Comparison of ENCODE assay signal across 18 cellular contexts in the genomic region with DNA sequence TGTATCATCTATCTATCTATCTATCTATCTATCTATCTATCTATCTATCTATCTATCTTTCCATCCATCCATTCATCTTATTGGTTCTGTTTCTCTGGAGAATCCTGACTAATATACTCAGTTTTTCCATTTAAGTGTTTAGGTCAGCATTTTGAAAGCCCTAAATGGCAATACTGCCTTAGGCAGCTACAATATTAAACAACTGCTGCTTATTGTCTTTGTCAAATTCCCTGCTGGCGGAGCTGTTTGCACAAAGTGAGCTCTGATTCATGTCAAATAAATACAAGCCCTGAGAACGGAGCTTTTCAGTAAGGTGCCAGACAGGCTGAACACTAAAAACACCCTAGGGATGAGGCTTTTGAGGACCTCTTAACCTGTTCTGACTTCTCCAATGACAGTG.
"Had no signal": no experiment of that assay in that cellular context is flagged by ENCODE, and none has a peak within 500 bp of the region (broad histone marks: within the 10 kb centered on the region; RNA-seq: fewer than 3 reads in every experiment).

No MANE protein-coding gene starts in this region.

- DNase-seq: dermis blood vessel endothelial cell; erythroblast; foreskin melanocyte; head of caudate nucleus; kidney; left cardiac atrium; left ventricle myocardium inferior; lower lobe of right lung; natural killer cell; stimulated activated CD4-positive, alpha-beta T cell treated with anti-CD3 and anti-CD28 coated beads, Interleukin-4, amount 100 ng/mL, for 1 hour; stimulated activated CD8-positive, alpha-beta memory T cell treated with anti-CD3 and anti-CD28 coated beads, Interleukin-4, amount 100 ng/mL, for 48 hours; stimulated activated naive CD8-positive, alpha-beta T cell treated with anti-CD3 and anti-CD28 coated beads, Interleukin-15, Interleukin-2, amounts not matched to agents 100 U/mL and 50 U/mL, for 24 hours; thyroid gland; uterus had no signal

- ATAC-seq: left cardiac atrium; natural killer cell; stimulated activated effector memory CD8-positive, alpha-beta T cell treated with anti-CD3 and anti-CD28 coated beads, Interleukin-12 subunit alpha, Interleukin-12 subunit beta, amount 100 ng/mL, for 72 hours; stimulated activated naive CD8-positive, alpha-beta T cell treated with anti-CD3 and anti-CD28 coated beads, Interleukin-15, Interleukin-2, amounts not matched to agents 100 U/mL and 50 U/mL, for 24 hours had no signal

- H3K9me3 ChIP-seq: lower lobe of right lung, suprapubic skin, thyroid gland, upper lobe of left lung, uterus had no signal

- H3K27me3 ChIP-seq: hepatocyte, suprapubic skin, thyroid gland, upper lobe of left lung, uterus had no signal

- H3K36me3 ChIP-seq: left ventricle myocardium inferior, lower lobe of right lung, suprapubic skin, thyroid gland, upper lobe of left lung, uterus had no signal

- H3K4me3 ChIP-seq: hepatocyte, left ventricle myocardium inferior, lower lobe of right lung, suprapubic skin, thyroid gland, upper lobe of left lung, uterus had no signal

- H3K27ac ChIP-seq: hepatocyte, left ventricle myocardium inferior, lower lobe of right lung, suprapubic skin, thyroid gland, upper lobe of left lung, uterus had no signal

- H3K4me1 ChIP-seq: lower lobe of right lung, suprapubic skin, thyroid gland, upper lobe of left lung, uterus had no signal
